8 cellular contexts compared by ENCODE assay signal in genomic region chr15:68821898-68822380, GRCh38. TPM values are rescaled to one million over a fixed set of nuclear protein-coding genes. Genes with fewer than 3 reads are reported as not detected.
DNase-seq lines count a peak whose midpoint lies in the region; ATAC-seq, FAIRE-seq and TF ChIP-seq lines count a peak whose summit lies in the region.

No MANE protein-coding gene starts in this region.

- intact Hi-C loops in HepG2 (cut with micrococcal nuclease; ENCODE audit: unreplicated experiment) = loop anchor here (5.0 kb wide), 1 partner anchor 55 kb away; no protein-coding TSS in a partner anchor

- peaks cover 17% of the 10 kb centered on the region for H3K4me1 Mint-ChIP-seq in activated naive CD8-positive, alpha-beta T cell treated with anti-CD3 and anti-CD28 coated beads, Interleukin-2, amount 10 ng/mL, durations not matched to agents 7 days and 5 days

- H3K4me1 ChIP-seq in HepG2 (ENCODE audit: insufficient read depth, low read length) (peaks cover 12% of the 10 kb centered on the region), thymus (ENCODE audit: control insufficient read depth, insufficient read depth, low read length) (no peaks in the 10 kb centered on the region)

- BruUV-seq in HepG2 (replicated peaks; lab: Mats Ljungman, UMichigan) = TSS peak; percentile 59

- peak in 1 of 2 experiments; percentile 42; a peak in 1 of 4 replicates for TF ChIP-seq POLR2A in HepG2 (IDR thresholded peaks at IDR 0.05; ENCODE audit: insufficient read depth in 1 of 2, low read depth in 2 of 2, low read length in 2 of 2)

- POLR2A ChIA-PET in activated naive CD8-positive, alpha-beta T cell treated with anti-CD3 and anti-CD28 coated beads, Interleukin-2, amount 10 ng/mL, durations not matched to agents 7 days and 5 days (lab: Charles Lee) = interaction anchor here (0.6 to 9.3 kb wide), 5 partner anchors 25 to 542 kb away, joined by 3 to 95 read pairs (median 3); no protein-coding TSS in a partner anchor
- POLR2A ChIA-PET in HepG2 (lab: Yijun Ruan, JAX) = interaction anchor here (1.3 kb wide), 1 partner anchor 11 kb away, joined by 3 read pairs; no protein-coding TSS in a partner anchor

- peaks cover 1% of the 10 kb centered on the region for H3K36me3 Mint-ChIP-seq in activated naive CD8-positive, alpha-beta T cell treated with anti-CD3 and anti-CD28 coated beads, Interleukin-2, amount 10 ng/mL, durations not matched to agents 7 days and 5 days

- peak overlapping the region; percentile 90 for H3K4me2 ChIP-seq in HepG2 (ENCODE audit: low read depth, low read length)

- ATAC-seq in activated naive CD8-positive, alpha-beta T cell treated with anti-CD3 and anti-CD28 coated beads, Interleukin-2, amount 10 ng/mL, durations not matched to agents 7 days and 5 days (ENCODE audit: low read depth) = no peak
- ATAC-seq in HepG2 = no peak
- ATAC-seq in HG02981 (IDR thresholded peaks at IDR 0.05; ENCODE audit: unreplicated experiment) = no peak
- ATAC-seq in GM21717 (IDR thresholded peaks at IDR 0.05; ENCODE audit: unreplicated experiment) = no peak

- H3K27ac ChIP-seq in HepG2 (ENCODE audit: extremely low read length, insufficient read depth, low read length) (peak overlapping the region; percentile 97), thymus (ENCODE audit: low read depth) (no peak overlapping the region)

- 0 out of 4 replicates have a peak, but pooled peaks of 1 of the 2 experiments have one; percentile 37 for TF ChIP-seq EP300 in HepG2 (IDR thresholded peaks at IDR 0.05; ENCODE audit: low read depth in 2 of 2, low read length in 2 of 2)
- TF ChIP-seq EP300 in HepG2 (CRISPR knock-in tag; IDR thresholded peaks at IDR 0.05; ENCODE audit: borderline replicate concordance) = no peak

- CTCF ChIA-PET in HepG2 (lab: Yijun Ruan, JAX; ENCODE audit: low intra/inter-chr PET ratio, low total read pairs) = no interaction called here

- TF ChIP-seq RAD21 in HepG2 (CRISPR knock-in tag; IDR thresholded peaks at IDR 0.05) = no peak

- H3K27ac Mint-ChIP-seq in activated naive CD8-positive, alpha-beta T cell treated with anti-CD3 and anti-CD28 coated beads, Interleukin-2, amount 10 ng/mL, durations not matched to agents 7 days and 5 days = peak overlapping the region; percentile 77

- no peaks in the 10 kb centered on the region for H3K36me3 ChIP-seq in HepG2 (replicated peaks in 1 of 2; ENCODE audit: control insufficient read depth in 1 of 2, insufficient read depth in 2 of 2, low read length in 2 of 2)
- H3K36me3 ChIP-seq in thymus (ENCODE audit: control insufficient read depth, insufficient read depth) = no peaks in the 10 kb centered on the region

- DNase-seq in Daoy (ENCODE audit: low read depth) (peak; percentile 35), Kasumi-1 (lab: John Stamatoyannopoulos, UW) (peak; percentile 32 to 54), HepG2 (ENCODE audit: low spot score) (peak; percentile 69), hypothalamus (lab: John Stamatoyannopoulos, UW) (no peak)
- no peak for DNase-seq in activated naive CD8-positive, alpha-beta T cell treated with anti-CD3 and anti-CD28 coated beads, Interleukin-2, amount 10 ng/mL, durations not matched to agents 7 days and 5 days

- H3K79me2 ChIP-seq in HepG2 (ENCODE audit: insufficient read depth, low read length) = peaks cover 47% of the 10 kb centered on the region

- no peaks in the 10 kb centered on the region for H3K9me3 Mint-ChIP-seq in activated naive CD8-positive, alpha-beta T cell treated with anti-CD3 and anti-CD28 coated beads, Interleukin-2, amount 10 ng/mL, durations not matched to agents 7 days and 5 days

- H3K9ac ChIP-seq in HepG2 (ENCODE audit: insufficient read depth, low read depth, low read length) = peak overlapping the region; percentile 80

- peaks cover 11% of the 10 kb centered on the region for H4K20me1 ChIP-seq in HepG2 (ENCODE audit: insufficient read depth, low read length)

- WGBS in HepG2 (ENCODE audit: low lambda C conversion rate) = 0% methylated on average over 12 of the region's 13 CpGs
- WGBS in thymus = 2% methylated on average over 13 of the region's 13 CpGs

- no peak for TF ChIP-seq CTCF in HepG2 (CRISPR knock-in tag; IDR thresholded peaks at IDR 0.05)

- H3K27me3 ChIP-seq in HepG2 (ENCODE audit: control insufficient read depth in 1 of 2, insufficient read depth in 2 of 2, low read length in 2 of 2) = no peaks in the 10 kb centered on the region; a peak in 1 of 5 replicates
- no peaks in the 10 kb centered on the region for H3K27me3 ChIP-seq in thymus (ENCODE audit: control insufficient read depth, insufficient read depth)

- peak overlapping the region; percentile 83 to 100 (median 84) for H3K4me3 ChIP-seq in HepG2 (replicated peaks in 1 of 3; ENCODE audit: insufficient read depth in 1 of 3, low read depth in 2 of 3, low read length in 3 of 3)
- peak overlapping the region; percentile 68 for H3K4me3 ChIP-seq in thymus (ENCODE audit: low read length)

- FAIRE-seq in HepG2 (lab: Jason Lieb, UNC) = peak; percentile 55

- H3K4me3 Mint-ChIP-seq in activated naive CD8-positive, alpha-beta T cell treated with anti-CD3 and anti-CD28 coated beads, Interleukin-2, amount 10 ng/mL, durations not matched to agents 7 days and 5 days = peak overlapping the region; percentile 85

- in situ Hi-C loops in HepG2 (cut with HindIII; ENCODE audit: extremely low pct_ligation_motif_present, low pct_unique_long_range_greater_than_20kb) = loop anchor here (25.0 kb wide), 1 partner anchor 640 kb away; the partner anchor contains the start of gene RPLP1

- H3K27me3 Mint-ChIP-seq in activated naive CD8-positive, alpha-beta T cell treated with anti-CD3 and anti-CD28 coated beads, Interleukin-2, amount 10 ng/mL, durations not matched to agents 7 days and 5 days = no peaks in the 10 kb centered on the region

- H2AFZ ChIP-seq in HepG2 (ENCODE audit: low read length) = no peak overlapping the region

- H3K9me3 ChIP-seq in HepG2 (ENCODE audit: low read length) = no peaks in the 10 kb centered on the region
- H3K9me3 ChIP-seq in thymus (ENCODE audit: control insufficient read depth) = no peaks in the 10 kb centered on the region

TF ChIP-seq in HepG2, 621 proteins besides CTCF, POLR2A, EP300 and RAD21 (continues in another document):
- peak; percentile 16 for TF ChIP-seq SKI (IDR thresholded peaks at IDR 0.05; ENCODE audit: partially characterized antibody)
- peak; percentile 42; the same call in 1 of the 2 replicates for TF ChIP-seq ZNF12 (CRISPR knock-in tag; IDR thresholded peaks at IDR 0.05)
- peak; percentile 60; the same call in 1 of the 2 replicates for TF ChIP-seq FOXJ3 (CRISPR knock-in tag; IDR thresholded peaks at IDR 0.05; ENCODE audit: borderline replicate concordance)
- no peak for TF ChIP-seq ZNF777 (CRISPR knock-in tag; IDR thresholded peaks at IDR 0.05)
- TF ChIP-seq ELF3 (CRISPR knock-in tag; IDR thresholded peaks at IDR 0.05) = peak; percentile 78
- no peak for TF ChIP-seq SP1 (IDR thresholded peaks at IDR 0.05)
- no peak for TF ChIP-seq SP1 (CRISPR knock-in tag; IDR thresholded peaks at IDR 0.05)
- no peak for TF ChIP-seq ZSCAN22 (CRISPR knock-in tag; IDR thresholded peaks at IDR 0.05)
- TF ChIP-seq CEBPG (CRISPR knock-in tag; IDR thresholded peaks at IDR 0.05) = peak; percentile 94
- TF ChIP-seq CHD2 (IDR thresholded peaks at IDR 0.05; ENCODE audit: low read depth, low read length) = no peak
- no peak for TF ChIP-seq NFE2L2 (IDR thresholded peaks at IDR 0.05; ENCODE audit: low read length)
- TF ChIP-seq ZNF557 (CRISPR knock-in tag; IDR thresholded peaks at IDR 0.05) = no peak
- TF ChIP-seq RAD51 (IDR thresholded peaks at IDR 0.05; ENCODE audit: borderline replicate concordance) = no peak
- TF ChIP-seq ZNF747 (CRISPR knock-in tag; IDR thresholded peaks at IDR 0.05; ENCODE audit: borderline replicate concordance) = no peak
- TF ChIP-seq SAP130 (CRISPR knock-in tag; IDR thresholded peaks at IDR 0.05; ENCODE audit: low read depth) = peak; percentile 72
- no peak for TF ChIP-seq PHB2 (IDR thresholded peaks at IDR 0.05; ENCODE audit: partially characterized antibody)
- peak; percentile 95 for TF ChIP-seq CEBPB (IDR thresholded peaks at IDR 0.05; ENCODE audit: borderline replicate concordance, low read depth, low read length)
- peak; percentile 70; the same call in 1 of the 2 replicates for TF ChIP-seq TGIF2 (CRISPR knock-in tag; IDR thresholded peaks at IDR 0.05)
- no peak for TF ChIP-seq AHR (CRISPR knock-in tag; IDR thresholded peaks at IDR 0.05)
- 0 out of 2 replicates have a peak, but pooled peaks have one; percentile 39 for TF ChIP-seq TCF7 (IDR thresholded peaks at IDR 0.05; ENCODE audit: low read depth)
- TF ChIP-seq NCOA2 (CRISPR knock-in tag; IDR thresholded peaks at IDR 0.05) = peak; percentile 37; the same call in 1 of the 2 replicates

RNA-seq across cellular contexts. Expression of gene ANP32A, which starts 1.2 kb away (rescaled TPM):
- 104 and 152 TPM in 2 replicates for total RNA-seq in Daoy (2014; rRNA removed; shearing (Covaris generic))
- total RNA-seq in activated naive CD8-positive, alpha-beta T cell treated with anti-CD3 and anti-CD28 coated beads, Interleukin-2, amount 10 ng/mL, durations not matched to agents 7 days and 5 days = 100 to 1,000 TPM; 174 to 177 TPM
- 206 and 323 TPM in 2 replicates for total RNA-seq in HepG2 (2016; rRNA removed; fragmentation: Illumina TruSeq; extraction: Trizol)
- total RNA-seq in HepG2 (2016; cell fraction: cytosol; rRNA removed; fragmentation: Illumina TruSeq; extraction: Trizol; ENCODE audit: low read depth) = 20.6 and 23.7 TPM in 2 replicates
- 211 and 312 TPM in 2 replicates for total RNA-seq in HepG2 (2016; cell fraction: insoluble cytoplasmic fraction; rRNA removed; fragmentation: Illumina TruSeq; extraction: Trizol)
- total RNA-seq in HepG2 (2016; cell fraction: membrane; rRNA removed; fragmentation: Illumina TruSeq; extraction: Trizol) = 33.5 and 37.5 TPM in 2 replicates
- 81.8 and 84.7 TPM in 2 replicates for total RNA-seq in HepG2 (2016; cell fraction: nucleus; rRNA removed; fragmentation: Illumina TruSeq; extraction: Trizol)
- 49.3 and 60.6 TPM in 2 replicates for polyA plus RNA-seq in HepG2 (2011; rRNA removed)
- polyA plus RNA-seq in HepG2 (2011; cell fraction: cytosol; rRNA removed) = 28.0 and 36.6 TPM in 2 replicates
- 25.1 and 25.6 TPM in 2 replicates for polyA plus RNA-seq in HepG2 (2011; cell fraction: nucleus; rRNA removed)
- polyA plus RNA-seq in HepG2 (2012) = 144 and 186 TPM in 2 replicates
- 21.7 and 22.0 TPM in 2 replicates for polyA plus RNA-seq in HepG2 (2016; cell fraction: cytosol; fragmentation: Illumina TruSeq; extraction: Trizol; ENCODE audit: low read depth)
- 513 and 558 TPM in 2 replicates for polyA plus RNA-seq in HepG2 (2016; cell fraction: insoluble cytoplasmic fraction; fragmentation: Illumina TruSeq; extraction: Trizol; ENCODE audit: low read depth)
- 26.3 and 31.3 TPM in 2 replicates for polyA plus RNA-seq in HepG2 (2016; cell fraction: membrane; fragmentation: Illumina TruSeq; extraction: Trizol; ENCODE audit: low read depth)
- 158 and 180 TPM in 2 replicates for polyA plus RNA-seq in HepG2 (2016; cell fraction: nucleus; fragmentation: Illumina TruSeq; extraction: Trizol; ENCODE audit: insufficient read depth, low read depth)
- polyA minus RNA-seq in HepG2 (2011; rRNA and poly(A)+ RNA removed; ENCODE audit: low replicate concordance) = 22.9 and 64.5 TPM in 2 replicates
- polyA minus RNA-seq in HepG2 (2011; cell fraction: cytosol; rRNA and poly(A)+ RNA removed) = 29.8 and 35.1 TPM in 2 replicates
- 54.8 and 55.4 TPM in 2 replicates for polyA minus RNA-seq in HepG2 (2011; cell fraction: nucleus; rRNA and poly(A)+ RNA removed)
- 115 TPM for polyA plus RNA-seq in thymus

Comparison
In these comparisons a context has a peak if more than half of its experiments do, and no peak if none do; other contexts are left out.
1. DNase-seq: peak in Daoy (single experiment), Kasumi-1 (2 of 2) and HepG2 (single experiment); none in activated naive CD8-positive, alpha-beta T cell treated with anti-CD3 and anti-CD28 coated beads, Interleukin-2, amount 10 ng/mL, durations not matched to agents 7 days and 5 days (single experiment) and hypothalamus (0 of 51).